In the genomic region with DNA sequence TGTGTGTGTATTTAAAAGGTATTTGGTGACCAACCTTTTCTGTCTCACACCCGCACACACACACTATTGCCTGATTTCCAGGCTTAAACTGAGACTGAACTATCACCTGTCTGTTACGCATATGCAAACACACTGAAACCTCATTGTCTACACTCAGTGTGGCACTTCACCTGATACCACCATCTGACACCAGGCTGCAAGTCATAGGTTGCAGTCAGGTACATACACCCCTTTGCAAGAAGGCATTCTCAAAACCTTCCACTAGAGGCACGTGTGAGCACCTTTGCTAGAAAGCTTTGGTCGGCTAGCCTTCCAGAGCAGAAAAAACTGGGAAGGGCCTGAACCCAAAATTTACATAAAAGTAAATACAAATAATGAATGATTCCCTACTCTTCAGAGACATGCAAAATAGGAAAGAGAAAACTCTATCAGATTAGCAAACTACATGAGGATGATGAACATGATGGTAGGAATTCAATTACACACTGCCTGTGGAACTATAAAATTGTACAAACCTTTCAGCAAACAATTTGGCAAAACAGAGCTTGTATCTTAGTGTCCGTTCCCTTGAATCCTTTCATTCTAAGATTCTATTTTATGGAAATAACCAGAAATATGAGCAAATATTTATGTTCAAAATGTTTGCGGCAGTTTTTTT, we compare ENCODE assay signal across 9 cellular contexts. TPM values are rescaled to one million over a fixed set of nuclear protein-coding genes. Genes with fewer than 3 reads are reported as not detected.
A peak's percentile ranks its signal among the peaks of the same experiment; 100 is the strongest.
DNase-seq lines count a peak whose midpoint lies in the region; ATAC-seq and TF ChIP-seq lines count a peak whose summit lies in the region.
"Had no signal": no experiment of that assay in that cellular context is flagged by ENCODE, and none has a peak within 500 bp of the region (broad histone marks: within the 10 kb centered on the region; RNA-seq: fewer than 3 reads in every experiment).

No MANE protein-coding gene starts in this region.

- H3K4me3 ChIP-seq in AG04450 (ENCODE audit: low read depth, low read length): no peak overlapping the region
- no peak overlapping the region for H3K4me3 ChIP-seq in right atrium auricular region

- POLR2A ChIA-PET in AG04450 (lab: Yijun Ruan, JAX): interaction anchor here (0.6 kb wide), 1 partner anchor 66 kb away, joined by 3 read pairs; no protein-coding TSS in a partner anchor

- DNase-seq in AG04450 (ENCODE audit: low read depth, low spot score) (no peak), GDM1 (lab: John Stamatoyannopoulos, UW) (peak; percentile 34), NCI-H460 (ENCODE audit: extremely low read depth, low read depth) (peak; percentile 71), right atrium auricular region (ENCODE audit: low spot score) (no peak)
- DNase-seq in stimulated activated effector memory CD8-positive, alpha-beta T cell treated with anti-CD3 and anti-CD28 coated beads, Interleukin-12 subunit alpha, Interleukin-12 subunit beta, amount 100 ng/mL, for 72 hours (ENCODE audit: low spot score in 2 of 2): peak in 1 of 2 donors; percentile 54
- DNase-seq: left cardiac atrium had no signal

- H3K27me3 ChIP-seq in AG04450 (ENCODE audit: control insufficient read depth, insufficient read depth, low read length) (no peaks in the 10 kb centered on the region), right atrium auricular region (peaks cover 28 to 30% of the 10 kb centered on the region in 2 donors)

- peak overlapping the region; percentile 61 for H3K27ac Mint-ChIP-seq in activated naive CD4-positive, alpha-beta T cell treated with anti-CD3 and anti-CD28 coated beads, Interleukin-2, amount 50 U/mL, for 24 hours
- no peak overlapping the region for H3K27ac Mint-ChIP-seq in stimulated activated effector memory CD8-positive, alpha-beta T cell treated with anti-CD3 and anti-CD28 coated beads, Interleukin-12 subunit alpha, Interleukin-12 subunit beta, amount 100 ng/mL, for 72 hours

- peaks cover 50% of the 10 kb centered on the region for H3K27me3 Mint-ChIP-seq in activated naive CD4-positive, alpha-beta T cell treated with anti-CD3 and anti-CD28 coated beads, Interleukin-2, amount 50 U/mL, for 24 hours

- no peak overlapping the region for H3K4me3 Mint-ChIP-seq in activated naive CD4-positive, alpha-beta T cell treated with anti-CD3 and anti-CD28 coated beads, Interleukin-2, amount 50 U/mL, for 24 hours
- H3K4me3 Mint-ChIP-seq in stimulated activated effector memory CD8-positive, alpha-beta T cell treated with anti-CD3 and anti-CD28 coated beads, Interleukin-12 subunit alpha, Interleukin-12 subunit beta, amount 100 ng/mL, for 72 hours: no peak overlapping the region

- peaks cover 4% of the 10 kb centered on the region for H3K36me3 Mint-ChIP-seq in activated naive CD4-positive, alpha-beta T cell treated with anti-CD3 and anti-CD28 coated beads, Interleukin-2, amount 50 U/mL, for 24 hours
- H3K36me3 Mint-ChIP-seq in stimulated activated effector memory CD8-positive, alpha-beta T cell treated with anti-CD3 and anti-CD28 coated beads, Interleukin-12 subunit alpha, Interleukin-12 subunit beta, amount 100 ng/mL, for 72 hours: no peaks in the 10 kb centered on the region

- H3K4me1 Mint-ChIP-seq in activated naive CD4-positive, alpha-beta T cell treated with anti-CD3 and anti-CD28 coated beads, Interleukin-2, amount 50 U/mL, for 24 hours: peaks cover 8% of the 10 kb centered on the region
- H3K4me1 Mint-ChIP-seq in stimulated activated effector memory CD8-positive, alpha-beta T cell treated with anti-CD3 and anti-CD28 coated beads, Interleukin-12 subunit alpha, Interleukin-12 subunit beta, amount 100 ng/mL, for 72 hours: no peaks in the 10 kb centered on the region

- no peaks in the 10 kb centered on the region for H3K36me3 ChIP-seq in right atrium auricular region

- peak; percentile 67 for ATAC-seq in HG03135 (IDR thresholded peaks at IDR 0.05; ENCODE audit: unreplicated experiment)
- ATAC-seq in stimulated activated effector memory CD8-positive, alpha-beta T cell treated with anti-CD3 and anti-CD28 coated beads, Interleukin-12 subunit alpha, Interleukin-12 subunit beta, amount 100 ng/mL, for 72 hours: peak; percentile 75
- no peak for ATAC-seq in HG03378 (IDR thresholded peaks at IDR 0.05; ENCODE audit: unreplicated experiment)

- H3K27ac ChIP-seq in AG04450 (ENCODE audit: low read depth, low read length) (no peak overlapping the region), right atrium auricular region (no peak overlapping the region)

- H3K9me3 ChIP-seq in AG04450 (ENCODE audit: control insufficient read depth, insufficient read depth, low read length): no peaks in the 10 kb centered on the region
- H3K9me3 ChIP-seq in right atrium auricular region: no peaks in the 10 kb centered on the region

- CTCF ChIA-PET in AG04450 (lab: Charles Lee): interaction anchor here (0.5 to 2.4 kb wide), 26 partner anchors 9 to 524 kb away, joined by 3 to 19 read pairs (median 3); no protein-coding TSS in a partner anchor

- peaks cover 6% of the 10 kb centered on the region for H3K9me3 Mint-ChIP-seq in activated naive CD4-positive, alpha-beta T cell treated with anti-CD3 and anti-CD28 coated beads, Interleukin-2, amount 50 U/mL, for 24 hours
- H3K9me3 Mint-ChIP-seq in stimulated activated effector memory CD8-positive, alpha-beta T cell treated with anti-CD3 and anti-CD28 coated beads, Interleukin-12 subunit alpha, Interleukin-12 subunit beta, amount 100 ng/mL, for 72 hours: no peaks in the 10 kb centered on the region

- H3K4me1 ChIP-seq in right atrium auricular region: peaks cover 0 to 10% of the 10 kb centered on the region in 2 donors

- TF ChIP-seq CTCF in AG04450 (IDR thresholded peaks at IDR 0.05; ENCODE audit: low read depth, low read length): peak; percentile 91
- peak; percentile 52 to 66 for TF ChIP-seq CTCF in right atrium auricular region (IDR thresholded peaks at IDR 0.05)

RNA-seq across cellular contexts. Expression of a gene that starts 5.9 kb away (rescaled TPM):
- 7.5 and 8.4 TPM in 2 replicates for polyA plus RNA-seq in AG04450 (2011; rRNA removed)
- polyA minus RNA-seq in AG04450 (2011; rRNA and poly(A)+ RNA removed): 3.7 and 3.9 TPM in 2 replicates
- total RNA-seq in NCI-H460 (2014; rRNA removed; shearing (Covaris generic)): 15.6 and 16.6 TPM in 2 replicates
- polyA plus RNA-seq in NCI-H460 (2014; cell fraction: nucleus; rRNA removed): 2.5 and 3.4 TPM in 2 replicates
- not detected for total RNA-seq in right atrium auricular region

RNA-seq across cellular contexts. Expression of a gene that starts 43.7 kb away (rescaled TPM):
- polyA plus RNA-seq in AG04450 (2011; rRNA removed): 707 and 755 TPM in 2 replicates
- 359 and 427 TPM in 2 replicates for polyA minus RNA-seq in AG04450 (2011; rRNA and poly(A)+ RNA removed)
- 1,343 and 1,385 TPM in 2 replicates for total RNA-seq in NCI-H460 (2014; rRNA removed; shearing (Covaris generic))
- polyA plus RNA-seq in NCI-H460 (2014; cell fraction: nucleus; rRNA removed): 343 and 462 TPM in 2 replicates
- 100 to 1,000 TPM; 409 to 434 TPM for total RNA-seq in right atrium auricular region

Comparison
In these comparisons a context has a peak if more than half of its experiments do, and no peak if none do; other contexts are left out.
1. DNase-seq: peak in GDM1 (single experiment) and NCI-H460 (single experiment); none in AG04450 (single experiment) and right atrium auricular region (single experiment).
2. RNA of a gene that starts 5.9 kb away (total RNA-seq): 15.6 to 16.6 TPM in NCI-H460; not detected in right atrium auricular region; every median in the first group is over 10 times any median in the second.